Comparison of ENCODE assay signal across 10 cellular contexts in the genomic region with DNA sequence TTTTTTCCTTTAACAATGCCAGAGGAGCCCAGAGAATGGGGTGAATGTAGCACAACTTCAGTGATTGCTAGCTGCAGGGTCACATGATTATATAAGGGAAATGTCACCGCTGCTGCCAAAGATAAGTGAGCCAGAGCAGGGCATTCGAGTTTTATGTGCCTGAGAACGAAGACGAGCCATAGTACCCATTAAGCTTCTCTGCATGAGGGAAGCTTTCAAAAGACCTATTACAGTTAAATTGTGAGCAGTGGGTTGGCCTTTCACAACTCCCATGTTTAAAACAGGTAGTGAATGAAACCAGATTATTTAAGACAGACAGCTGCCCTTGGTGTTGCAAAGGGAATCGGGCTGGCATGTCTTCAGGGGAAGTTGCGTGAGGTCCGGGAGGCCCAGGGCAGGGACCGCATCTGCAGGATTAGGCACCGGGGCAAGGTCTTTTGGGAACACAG.
DNase-seq lines count a peak whose midpoint lies in the region; ATAC-seq and TF ChIP-seq lines count a peak whose summit lies in the region.
"Had no signal": no experiment of that assay in that cellular context is flagged by ENCODE, and none has a peak within 500 bp of the region (broad histone marks: within the 10 kb centered on the region; RNA-seq: fewer than 3 reads in every experiment).

No MANE protein-coding gene starts in this region.

- ATAC-seq in Right ventricle myocardium inferior (no peak), upper lobe of left lung (ENCODE audit: low FRiP score in 2 of 2) (no peak)

- TF ChIP-seq EP300 in upper lobe of left lung (IDR thresholded peaks at IDR 0.05): no peak

- in situ Hi-C loops in G401 (cut with HindIII; ENCODE audit: low sequenced_read_pairs): no loop called here

- peaks cover 20 to 55% (median 43%) of the 10 kb centered on the region in 4 donors for H3K4me1 ChIP-seq in upper lobe of left lung

- intact Hi-C loops in Right ventricle myocardium inferior (cut with DNase I) (no loop called here), cardiac septum (cut with DNase I) (loop anchor here (5.0 kb wide), 1 partner anchor 49 kb away; no protein-coding TSS in a partner anchor)

- H3K36me3 ChIP-seq in upper lobe of left lung (no peaks in the 10 kb centered on the region), MG63 (no peaks in the 10 kb centered on the region)
- H3K36me3 ChIP-seq: tibial nerve had no signal

- peak overlapping the region in 3 of 4 donors; percentile 17 to 66 (median 59) for H3K27ac ChIP-seq in upper lobe of left lung

- TF ChIP-seq POLR2A in upper lobe of left lung (IDR thresholded peaks at IDR 0.05): no peak

- DNase-seq in Right ventricle myocardium inferior (ENCODE audit: missing footprints) (peak; percentile 75), cardiac septum (ENCODE audit: low spot score) (no peak), SKM-1 treated with dmso at 0.1 percent for 144 hours (lab: John Stamatoyannopoulos, UW; ENCODE audit: unreplicated experiment) (peak; percentile 89), fibroblast of villous mesenchyme (ENCODE audit: low read depth) (peak; percentile 17), upper lobe of left lung (peak; percentile 10 to 72), MG63 (no peak), NCI-H2171 (lab: John Stamatoyannopoulos, UW) (no peak), G401 (ENCODE audit: low spot score) (no peak)
- DNase-seq: NCI-H510A treated with DMSO at 0.1 percent for 48 hours had no signal

- no peaks in the 10 kb centered on the region for H3K9me3 ChIP-seq in upper lobe of left lung
- no peaks in the 10 kb centered on the region; the same call in 1 of the 2 replicates for H3K9me3 ChIP-seq in MG63
- H3K9me3 ChIP-seq: tibial nerve had no signal

- 50 to 70% methylated on average over 9 of the region's 9 CpGs for WGBS in upper lobe of left lung, 2 donors

- no peak for TF ChIP-seq CTCF in fibroblast of villous mesenchyme (IDR thresholded peaks at IDR 0.05; ENCODE audit: insufficient read depth, low read depth, low read length)
- TF ChIP-seq CTCF in upper lobe of left lung (IDR thresholded peaks at IDR 0.05): no peak

- H3K27me3 ChIP-seq in upper lobe of left lung: no peaks in the 10 kb centered on the region
- H3K27me3 ChIP-seq in MG63: no peaks in the 10 kb centered on the region
- H3K27me3 ChIP-seq: tibial nerve had no signal

- H3K4me3 ChIP-seq in fibroblast of villous mesenchyme (ENCODE audit: low read depth, low read length) (no peak overlapping the region), upper lobe of left lung (no peak overlapping the region), MG63 (no peak overlapping the region)
- H3K4me3 ChIP-seq: tibial nerve had no signal

Comparison
In these comparisons a context has a peak if more than half of its experiments do, and no peak if none do; other contexts are left out.
1. DNase-seq: peak in Right ventricle myocardium inferior (single experiment), SKM-1 treated with dmso at 0.1 percent for 144 hours (single experiment), fibroblast of villous mesenchyme (single experiment) and upper lobe of left lung (2 of 2); none in cardiac septum (single experiment), MG63 (single experiment), NCI-H2171 (single experiment) and G401 (single experiment).